ENCODE assay signal across 10 cellular contexts in the genomic region with DNA sequence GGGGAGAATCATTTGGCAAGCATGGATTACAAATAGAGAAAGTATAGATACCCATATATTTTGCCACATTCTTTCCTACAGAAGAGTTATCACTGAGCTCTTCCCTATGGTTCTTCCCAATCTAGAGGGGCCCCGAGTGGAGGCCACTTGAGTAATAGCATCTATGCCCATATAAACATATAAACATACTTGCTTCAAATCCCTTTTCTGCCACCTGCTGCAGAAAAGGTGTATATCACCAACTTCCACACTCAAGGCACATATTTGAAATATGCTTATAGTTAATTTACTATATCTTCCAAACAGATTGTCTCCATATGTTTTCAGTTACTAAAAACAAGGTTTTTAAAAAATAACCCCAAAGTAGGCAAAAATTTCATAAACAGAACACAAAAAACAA.
DNase-seq lines count a peak whose midpoint lies in the region; ATAC-seq, FAIRE-seq and TF ChIP-seq lines count a peak whose summit lies in the region.
"Had no signal": no experiment of that assay in that cellular context is flagged by ENCODE, and none has a peak within 500 bp of the region (broad histone marks: within the 10 kb centered on the region; RNA-seq: fewer than 3 reads in every experiment).

No MANE protein-coding gene starts in this region.

- no CpG with 5 or more reads among the region's 1 CpG for WGBS in neuronal stem cell (ENCODE audit: extremely low coverage in 2 of 2, insufficient read length in 2 of 2, insufficient replicate concordance in 1 of 2), 2 donors
- 36 to 44% methylated on average over 1 of the region's 1 CpG for WGBS in gastroesophageal sphincter (ENCODE audit: low coverage in 1 of 2), 2 donors

- no peak overlapping the region for H3K9ac ChIP-seq in PC-3 (ENCODE audit: low read length)
- no peak overlapping the region for H3K9ac ChIP-seq in neuronal stem cell (ENCODE audit: low read depth, low read length, poor library complexity)

- H3K4me2 ChIP-seq in PC-3 (ENCODE audit: low read length) = peak overlapping the region; percentile 40; the same call in 1 of the 2 replicates
- H3K4me2 ChIP-seq in neuronal stem cell (ENCODE audit: insufficient read depth, low read length, poor library complexity, severe bottlenecking) = no peak overlapping the region

- peak; percentile 46 for ATAC-seq in PC-3
- ATAC-seq in gastroesophageal sphincter = no peak
- ATAC-seq in GM18870 (IDR thresholded peaks at IDR 0.05; ENCODE audit: unreplicated experiment) = no peak
- ATAC-seq: left lobe of liver had no signal

- peaks cover 58% of the 10 kb centered on the region for H3K36me3 ChIP-seq in PC-3 (ENCODE audit: low read depth, low read length)
- peaks cover 3 to 76% of the 10 kb centered on the region in 2 donors for H3K36me3 ChIP-seq in neuronal stem cell (replicated peaks in 1 of 2; ENCODE audit: control insufficient read depth in 2 of 2, insufficient read depth in 2 of 2, low read length in 2 of 2)
- H3K36me3 ChIP-seq in gastroesophageal sphincter = no peaks in the 10 kb centered on the region
- H3K36me3 ChIP-seq: sigmoid colon had no signal

- H3K36me3 Mint-ChIP-seq in Calu3 (ENCODE audit: insufficient read depth, unreplicated experiment) = peaks cover 81% of the 10 kb centered on the region

- H3K9me3 Mint-ChIP-seq in Calu3 (ENCODE audit: low read depth, unreplicated experiment) = no peaks in the 10 kb centered on the region

- peaks cover 4% of the 10 kb centered on the region for H3F3A ChIP-seq in PC-3 (ENCODE audit: low read length, unreplicated experiment)

- H3K27ac ChIP-seq in PC-3 (ENCODE audit: low read length) = peak overlapping the region; percentile 81; the same call in 1 of the 2 replicates
- no peak overlapping the region for H3K27ac ChIP-seq in neuronal stem cell (replicated peaks; ENCODE audit: low read length)
- H3K27ac ChIP-seq in gastroesophageal sphincter = no peak overlapping the region
- H3K27ac ChIP-seq: sigmoid colon had no signal

- peaks cover 97% of the 10 kb centered on the region for H3K79me2 ChIP-seq in PC-3 (ENCODE audit: low read length)

- no peaks in the 10 kb centered on the region for H3K9me2 ChIP-seq in PC-3 (replicated peaks; ENCODE audit: low read length)

- no peak overlapping the region for H2BK5ac ChIP-seq in neuronal stem cell (ENCODE audit: low read length)

- BruUV-seq in Calu3 (replicated peaks; lab: Mats Ljungman, UMichigan) (no TSS peak), PC-3 (replicated peaks; lab: Mats Ljungman, UMichigan) (no TSS peak)

- DNase-seq in Calu3 (no peak), PC-3 (peak; percentile 45), epithelial cell of esophagus (ENCODE audit: low read depth) (peak; percentile 27), NCI-H1694 (lab: John Stamatoyannopoulos, UW) (no peak), neuronal stem cell (ENCODE audit: low spot score) (no peak)
- DNase-seq: sigmoid colon had no signal

- TF ChIP-seq CTCF in Calu3 (IDR thresholded peaks at IDR 0.05; ENCODE audit: unreplicated experiment) (no peak), PC-3 (conservative IDR thresholded peaks at IDR 0.05; ENCODE audit: low read depth, low read length) (peak; percentile 51; the same call in 1 of the 2 replicates), epithelial cell of esophagus (IDR thresholded peaks at IDR 0.05; ENCODE audit: insufficient read depth, low read depth, low read length, missing control alignments) (peak; percentile 17), gastroesophageal sphincter (IDR thresholded peaks at IDR 0.05) (no peak)

- POLR2A ChIA-PET in PC-3 (lab: Charles Lee; ENCODE audit: unreplicated experiment) = no interaction called here

- no peak overlapping the region for H3K4ac ChIP-seq in neuronal stem cell (ENCODE audit: low read length)

- no peak overlapping the region for H2BK15ac ChIP-seq in neuronal stem cell (ENCODE audit: low read length)

- H4K20me1 ChIP-seq in PC-3 (ENCODE audit: low read length) = no peaks in the 10 kb centered on the region

- no peaks in the 10 kb centered on the region for H3K27me3 ChIP-seq in PC-3 (ENCODE audit: low read length)
- no peaks in the 10 kb centered on the region for H3K27me3 ChIP-seq in neuronal stem cell (ENCODE audit: control insufficient read depth in 3 of 3, insufficient read depth in 3 of 3, low read depth in 1 of 3, low read length in 3 of 3)
- no peaks in the 10 kb centered on the region for H3K27me3 ChIP-seq in gastroesophageal sphincter
- H3K27me3 ChIP-seq: sigmoid colon had no signal

- H2AFZ ChIP-seq in PC-3 (ENCODE audit: low read length) (no peak overlapping the region), neuronal stem cell (ENCODE audit: low read length) (no peak overlapping the region)

- H3K4me1 ChIP-seq in PC-3 (ENCODE audit: insufficient read depth, low read length) (peaks cover 76% of the 10 kb centered on the region), neuronal stem cell (ENCODE audit: control insufficient read depth in 2 of 2, insufficient read depth in 1 of 2, low read depth in 1 of 2, low read length in 2 of 2) (no peaks in the 10 kb centered on the region), gastroesophageal sphincter (no peaks in the 10 kb centered on the region)
- H3K4me1 ChIP-seq: sigmoid colon had no signal

- H3K4me3 ChIP-seq in PC-3 (ENCODE audit: low read length) (no peak overlapping the region), epithelial cell of esophagus (ENCODE audit: low read length) (no peak overlapping the region), neuronal stem cell (ENCODE audit: low read length in 2 of 2) (no peak overlapping the region), gastroesophageal sphincter (no peak overlapping the region)
- H3K4me3 ChIP-seq: sigmoid colon had no signal

- no peak overlapping the region for H3K18ac ChIP-seq in neuronal stem cell (ENCODE audit: low read length)

- H3K23ac ChIP-seq in neuronal stem cell (ENCODE audit: low read depth, low read length, poor library complexity) = no peak overlapping the region

- intact Hi-C loops in Calu3 (cut with micrococcal nuclease; ENCODE audit: unreplicated experiment) (loop anchor here (5.0 kb wide), 1 partner anchor 534 kb away; no protein-coding TSS in a partner anchor), PC-3 (cut with micrococcal nuclease) (loop anchor here (5.0 to 10.0 kb wide), 2 partner anchors 201 to 326 kb away; no protein-coding TSS in a partner anchor)

- no peak overlapping the region for H4K91ac ChIP-seq in neuronal stem cell (ENCODE audit: low read depth, low read length, poor library complexity)

- H3K9me3 ChIP-seq in PC-3 (ENCODE audit: low read length) (no peaks in the 10 kb centered on the region), neuronal stem cell (replicated peaks in 1 of 2; ENCODE audit: control insufficient read depth in 2 of 2, insufficient read depth in 1 of 2, low read depth in 1 of 2, low read length in 2 of 2) (peaks cover 0 to 9% of the 10 kb centered on the region in 2 donors), gastroesophageal sphincter (no peaks in the 10 kb centered on the region)
- H3K9me3 ChIP-seq: sigmoid colon had no signal

- TF ChIP-seq POLR2A in gastroesophageal sphincter (IDR thresholded peaks at IDR 0.05) = no peak

- H2AK5ac ChIP-seq in neuronal stem cell (ENCODE audit: low read depth, low read length) = no peak overlapping the region

- peaks cover 2% of the 10 kb centered on the region for H3K79me1 ChIP-seq in neuronal stem cell (ENCODE audit: low read depth, low read length)

- H4K8ac ChIP-seq in neuronal stem cell (ENCODE audit: low read depth, low read length) = no peak overlapping the region

- no peak for TF ChIP-seq EP300 in gastroesophageal sphincter (IDR thresholded peaks at IDR 0.05)

- H3K14ac ChIP-seq in neuronal stem cell (ENCODE audit: low read length) = no peak overlapping the region

- H2BK12ac ChIP-seq in neuronal stem cell (ENCODE audit: low read length) = no peak overlapping the region

- FAIRE-seq in A204.1 (lab: Jason Lieb, UNC) = peak; percentile 3

- H3K4me3 Mint-ChIP-seq in Calu3 (ENCODE audit: low read depth, unreplicated experiment) = peak overlapping the region; percentile 25

- CTCF ChIA-PET in Calu3 (lab: Charles Lee) (no interaction called here), PC-3 (lab: Charles Lee) (no interaction called here)

- H2BK120ac ChIP-seq in neuronal stem cell (ENCODE audit: low read depth, low read length) = no peak overlapping the region

- peaks cover 45% of the 10 kb centered on the region for H3K4me1 Mint-ChIP-seq in Calu3 (ENCODE audit: low read depth, unreplicated experiment)

- no peak overlapping the region for H3K27ac Mint-ChIP-seq in Calu3 (ENCODE audit: unreplicated experiment)

- no peaks in the 10 kb centered on the region for H3K27me3 Mint-ChIP-seq in Calu3 (ENCODE audit: unreplicated experiment)

Comparison
In these comparisons a context has a peak if more than half of its experiments do, and no peak if none do; other contexts are left out.
1. DNase-seq: peak in PC-3 (single experiment) and epithelial cell of esophagus (single experiment); none in Calu3 (single experiment), NCI-H1694 (single experiment) and neuronal stem cell (single experiment).
2. CTCF ChIP-seq: peak in PC-3 (single experiment) and epithelial cell of esophagus (single experiment); none in Calu3 (single experiment) and gastroesophageal sphincter (0 of 4).